8 cellular contexts compared by ENCODE assay signal in the genomic region with DNA sequence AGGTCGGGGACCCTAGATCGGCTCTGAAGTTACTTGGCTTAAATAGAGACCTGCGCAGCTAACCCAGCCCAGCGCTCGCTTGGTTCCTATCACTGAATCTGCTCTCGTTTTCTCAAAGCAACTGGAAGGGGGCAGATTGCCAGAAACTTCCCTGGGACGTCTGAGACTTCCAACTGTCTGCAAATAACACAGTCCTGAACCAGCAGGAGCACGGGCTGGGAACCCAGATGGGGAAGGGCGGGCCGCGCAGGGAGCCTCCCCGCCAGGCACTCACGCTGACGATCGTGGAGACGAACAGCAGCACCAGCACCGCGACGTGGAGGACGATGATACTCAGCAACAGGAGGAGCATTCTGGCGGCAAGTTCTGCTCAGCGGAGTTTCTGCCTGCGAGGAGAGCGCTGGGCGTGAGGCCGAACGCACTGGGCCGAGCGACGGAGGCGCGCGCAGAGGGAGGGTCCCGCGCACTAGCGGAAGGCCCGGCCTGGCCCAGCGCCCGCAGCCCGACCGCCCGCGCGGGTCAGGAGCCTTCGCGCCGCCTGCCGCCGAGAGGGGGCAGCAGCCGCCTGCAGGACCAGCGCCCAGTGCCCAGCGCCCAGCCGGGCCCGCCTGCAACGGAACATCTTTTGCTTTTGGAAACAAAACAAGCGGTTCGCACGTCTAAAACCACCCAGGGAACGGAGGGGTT. TPM values are rescaled to one million over a fixed set of nuclear protein-coding genes. Genes with fewer than 3 reads are reported as not detected.
DNase-seq lines count a peak whose midpoint lies in the region; ATAC-seq, FAIRE-seq and TF ChIP-seq lines count a peak whose summit lies in the region.

No MANE protein-coding gene starts in this region.

- H2AFZ ChIP-seq in endothelial cell of umbilical vein (ENCODE audit: low read depth, low read length), result peak overlapping the region; percentile 99

- peaks cover 0 to 9% of the 10 kb centered on the region in 2 experiments for H3K36me3 ChIP-seq in endothelial cell of umbilical vein (ENCODE audit: control insufficient read depth in 2 of 2, extremely low read depth in 1 of 2, insufficient read depth in 2 of 2, low read length in 2 of 2)

- BruUV-seq in endothelial cell of umbilical vein (replicated peaks; lab: Mats Ljungman, UMichigan), result TSS peak; percentile 26

- TF ChIP-seq POLR2A in endothelial cell of umbilical vein (IDR thresholded peaks at IDR 0.05; ENCODE audit: low read depth, low read length), result peak; percentile 74

- intact Hi-C loops in CD14-positive monocyte (cut with micrococcal nuclease), result loop anchor here (1.0 to 5.0 kb wide), 3 partner anchors 242 to 737 kb away; a partner anchor contains a TSS
- intact Hi-C loops in endothelial cell of umbilical vein (cut with micrococcal nuclease), result loop anchor here (1.0 to 2.0 kb wide), 4 partner anchors 185 to 684 kb away; a partner anchor contains a TSS

- H3K9me1 ChIP-seq in endothelial cell of umbilical vein (replicated peaks; ENCODE audit: control insufficient read depth, extremely low read depth, insufficient read depth, low read length), result no peaks in the 10 kb centered on the region

- H3K27ac Mint-ChIP-seq in CD14-positive monocyte, result peak overlapping the region; percentile 47 to 84 (median 79)

- H3K4me1 ChIP-seq in endothelial cell of umbilical vein (ENCODE audit: control insufficient read depth, extremely low read depth, insufficient read depth, low read length), result peaks cover 30% of the 10 kb centered on the region

- FAIRE-seq in endothelial cell of umbilical vein (lab: Jason Lieb, UNC), result peak; percentile 92

- peak; percentile 56 for ATAC-seq in GM21529 (IDR thresholded peaks at IDR 0.05; ENCODE audit: unreplicated experiment)
- no peak for ATAC-seq in HG03097 (IDR thresholded peaks at IDR 0.05; ENCODE audit: low FRiP score, unreplicated experiment)

- no peaks in the 10 kb centered on the region for H4K20me1 ChIP-seq in endothelial cell of umbilical vein (replicated peaks; ENCODE audit: control insufficient read depth, extremely low read depth, insufficient read depth, low read length)

- peak overlapping the region; percentile 59 for H3K27ac ChIP-seq in endothelial cell of umbilical vein (ENCODE audit: insufficient read depth, low read depth, low read length)

- no peaks in the 10 kb centered on the region for H3K9me3 ChIP-seq in endothelial cell of umbilical vein (replicated peaks; ENCODE audit: control insufficient read depth, insufficient read depth, low read length)

- dilution Hi-C loops in endothelial cell of umbilical vein (cut with MboI; ENCODE audit: extremely low pct_ligation_motif_present, low sequenced_read_pairs), result no loop called here

- H3K27me3 ChIP-seq in endothelial cell of umbilical vein (ENCODE audit: control insufficient read depth in 2 of 2, insufficient read depth in 2 of 2, low read length in 2 of 2), result peaks cover 0 to under 1% of the 10 kb centered on the region in 2 experiments

- TF ChIP-seq CTCF in CD14-positive monocyte (IDR thresholded peaks at IDR 0.05) (peak; percentile 83), endothelial cell of umbilical vein (IDR thresholded peaks at IDR 0.05; ENCODE audit: extremely low read depth in 1 of 2, insufficient read depth in 1 of 2, low read depth in 1 of 2, low read length in 2 of 2) (peak; percentile 68 to 94)

- peak overlapping the region; percentile 50 to 82 (median 67) for H3K4me3 ChIP-seq in endothelial cell of umbilical vein (replicated peaks in 1 of 3; ENCODE audit: insufficient read depth in 1 of 3, low read depth in 1 of 3, low read length in 3 of 3)

- peaks cover 3 to 6% of the 10 kb centered on the region in 2 donors for H3K36me3 Mint-ChIP-seq in CD14-positive monocyte

- H3K4me2 ChIP-seq in endothelial cell of umbilical vein (ENCODE audit: insufficient read depth, low read length), result peak overlapping the region; percentile 77

- CTCF ChIA-PET in endothelial cell of umbilical vein (lab: Charles Lee), result interaction anchor here (1.0 to 11.6 kb wide), 7 partner anchors 30 to 250 kb away, joined by 3 to 410 read pairs (median 12); no protein-coding TSS in a partner anchor

- POLR2A ChIA-PET in endothelial cell of umbilical vein (lab: Charles Lee), result interaction anchor here (2.1 kb wide), 1 partner anchor 242 kb away, joined by 4 read pairs; no protein-coding TSS in a partner anchor

- DNase-seq in CD14-positive monocyte (ENCODE audit: low spot score) (peak; percentile 64), NCI-H510A treated with DMSO at 0.1 percent for 48 hours (lab: John Stamatoyannopoulos, UW) (peak; percentile 45), endothelial cell of umbilical vein (ENCODE audit: low read depth, low spot score) (peak; percentile 89), mesenteric fat pad (ENCODE audit: low spot score) (peak; percentile 96)
- peak; percentile 84 for DNase-seq in activated CD8-positive, alpha-beta memory T cell treated with anti-CD3 and anti-CD28 coated beads for 24 hours
- peak; percentile 8 for DNase-seq in stimulated activated CD8-positive, alpha-beta memory T cell treated with anti-CD3 and anti-CD28 coated beads, Interleukin-12 subunit alpha, Interleukin-12 subunit beta, amount 100 ng/mL, for 4 hours (ENCODE audit: low read depth)

- peaks cover 48% of the 10 kb centered on the region for H3K4me1 Mint-ChIP-seq in CD14-positive monocyte

- H3K27me3 Mint-ChIP-seq in CD14-positive monocyte (ENCODE audit: low read depth in 3 of 3), result peaks cover 64 to 80% (median 71%) of the 10 kb centered on the region in 3 donors

- H3K79me2 ChIP-seq in endothelial cell of umbilical vein (ENCODE audit: control insufficient read depth, insufficient read depth, low read length), result peaks cover 34% of the 10 kb centered on the region

- peak overlapping the region; percentile 73 for H3K9ac ChIP-seq in endothelial cell of umbilical vein (replicated peaks; ENCODE audit: extremely low read depth, insufficient read depth, low read length)

- peak overlapping the region; percentile 93 to 98 for H3K4me3 Mint-ChIP-seq in CD14-positive monocyte

- H3K9me3 Mint-ChIP-seq in CD14-positive monocyte, result peaks cover 0 to 15% (median 3%) of the 10 kb centered on the region in 7 donors

TF ChIP-seq in endothelial cell of umbilical vein, 7 proteins besides CTCF, POLR2A, EP300 and RAD21:
- TF ChIP-seq JUN (IDR thresholded peaks at IDR 0.05; ENCODE audit: borderline replicate concordance, insufficient read depth, insufficient read length, low read depth) (no peak), FOS (IDR thresholded peaks at IDR 0.05; ENCODE audit: borderline replicate concordance, insufficient read depth, low read length) (no peak), EZH2 (IDR thresholded peaks at IDR 0.05; ENCODE audit: borderline replicate concordance, low read depth, low read length, severe bottlenecking) (no peak), MYC (IDR thresholded peaks at IDR 0.05; ENCODE audit: low read depth, low read length) (no peak), POLR2AphosphoS5 (IDR thresholded peaks at IDR 0.05; ENCODE audit: insufficient read depth, low read depth, low read length) (peak; percentile 77), GATA2 (IDR thresholded peaks at IDR 0.05; ENCODE audit: insufficient read depth, insufficient read length, low read depth, low read length) (no peak)
- TF ChIP-seq, protein P1, sequence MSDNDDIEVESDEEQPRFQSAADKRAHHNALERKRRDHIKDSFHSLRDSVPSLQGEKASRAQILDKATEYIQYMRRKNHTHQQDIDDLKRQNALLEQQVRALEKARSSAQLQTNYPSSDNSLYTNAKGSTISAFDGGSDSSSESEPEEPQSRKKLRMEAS (IDR thresholded peaks at IDR 0.05; ENCODE audit: insufficient read depth, insufficient read length), result no peak

RNA-seq across cellular contexts. Expression of a gene that starts 4.6 kb away (rescaled TPM):
- polyA plus RNA-seq in CD14-positive monocyte, result 1 to 10 TPM; 1.3 to 3.9 TPM
- total RNA-seq in endothelial cell of umbilical vein, result 51.2 and 67.2 TPM in 2 replicates
- 103 and 158 TPM in 2 replicates for polyA plus RNA-seq in endothelial cell of umbilical vein
- polyA plus RNA-seq in endothelial cell of umbilical vein (2011; cell fraction: cytosol; rRNA removed), result 95.8 and 102 TPM in 2 replicates
- polyA plus RNA-seq in endothelial cell of umbilical vein (2011; cell fraction: nucleus; rRNA removed), result 46.4 TPM in 2 replicates
- 51.3 and 77.4 TPM in 2 replicates for polyA plus RNA-seq in endothelial cell of umbilical vein (2012)
- 301 and 323 TPM in 2 replicates for polyA minus RNA-seq in endothelial cell of umbilical vein
- 18.7 TPM for polyA minus RNA-seq in endothelial cell of umbilical vein (2011; cell fraction: cytosol; rRNA and poly(A)+ RNA removed)
- polyA minus RNA-seq in endothelial cell of umbilical vein (2011; cell fraction: nucleus; rRNA and poly(A)+ RNA removed), result 33.0 and 47.6 TPM in 2 replicates
- 250 TPM for total RNA-seq in mesenteric fat pad

Comparison
In these comparisons a context has a peak if more than half of its experiments do, and no peak if none do; other contexts are left out.
1. DNase-seq: peak in every context shown above with its lines; median percentile 96 in mesenteric fat pad; 89 in endothelial cell of umbilical vein; 84 in activated CD8-positive, alpha-beta memory T cell treated with anti-CD3 and anti-CD28 coated beads for 24 hours; 64 in CD14-positive monocyte; 45 in NCI-H510A treated with DMSO at 0.1 percent for 48 hours; 8 in stimulated activated CD8-positive, alpha-beta memory T cell treated with anti-CD3 and anti-CD28 coated beads, Interleukin-12 subunit alpha, Interleukin-12 subunit beta, amount 100 ng/mL, for 4 hours.